Comparison of ENCODE assay signal across 8 cellular contexts in the genomic region with DNA sequence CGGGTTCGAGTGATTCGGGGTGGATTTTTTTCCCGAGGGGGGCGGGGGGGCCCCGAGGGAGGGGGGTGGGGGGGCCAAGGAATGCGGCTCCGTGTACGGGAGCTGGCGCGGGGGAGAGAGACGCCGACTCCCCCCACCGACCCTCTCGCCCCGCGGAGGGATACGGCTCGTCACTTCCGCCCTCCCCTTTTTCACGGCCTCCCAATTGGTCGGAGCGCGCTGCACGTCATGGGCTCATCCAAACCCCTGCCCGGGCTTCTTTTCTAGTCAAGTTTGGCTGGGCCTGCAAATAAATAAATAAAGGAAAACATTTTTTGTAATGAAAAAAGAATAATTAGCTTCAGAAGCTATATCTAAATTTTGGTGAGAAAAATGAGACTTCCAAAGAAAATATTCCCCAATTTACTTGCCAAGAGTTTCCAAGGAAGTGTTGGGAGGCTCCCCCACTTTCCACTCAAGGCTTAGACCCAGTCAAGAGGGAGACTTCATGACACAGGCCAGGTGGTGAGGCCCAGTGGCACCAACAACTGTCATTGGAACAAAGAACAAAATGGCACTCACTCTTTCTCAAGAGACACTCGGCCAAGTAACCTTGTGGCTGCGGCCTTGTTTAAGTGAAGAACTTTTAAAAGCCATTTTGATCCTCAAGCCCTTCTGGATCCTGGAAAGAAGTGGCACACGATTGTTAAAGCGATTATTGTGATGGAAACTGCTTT. TPM values are rescaled to one million over a fixed set of nuclear protein-coding genes. Genes with fewer than 3 reads are reported as not detected.
A peak's percentile ranks its signal among the peaks of the same experiment; 100 is the strongest.
DNase-seq lines count a peak whose midpoint lies in the region; ATAC-seq and TF ChIP-seq lines count a peak whose summit lies in the region.

A gene with protein sequence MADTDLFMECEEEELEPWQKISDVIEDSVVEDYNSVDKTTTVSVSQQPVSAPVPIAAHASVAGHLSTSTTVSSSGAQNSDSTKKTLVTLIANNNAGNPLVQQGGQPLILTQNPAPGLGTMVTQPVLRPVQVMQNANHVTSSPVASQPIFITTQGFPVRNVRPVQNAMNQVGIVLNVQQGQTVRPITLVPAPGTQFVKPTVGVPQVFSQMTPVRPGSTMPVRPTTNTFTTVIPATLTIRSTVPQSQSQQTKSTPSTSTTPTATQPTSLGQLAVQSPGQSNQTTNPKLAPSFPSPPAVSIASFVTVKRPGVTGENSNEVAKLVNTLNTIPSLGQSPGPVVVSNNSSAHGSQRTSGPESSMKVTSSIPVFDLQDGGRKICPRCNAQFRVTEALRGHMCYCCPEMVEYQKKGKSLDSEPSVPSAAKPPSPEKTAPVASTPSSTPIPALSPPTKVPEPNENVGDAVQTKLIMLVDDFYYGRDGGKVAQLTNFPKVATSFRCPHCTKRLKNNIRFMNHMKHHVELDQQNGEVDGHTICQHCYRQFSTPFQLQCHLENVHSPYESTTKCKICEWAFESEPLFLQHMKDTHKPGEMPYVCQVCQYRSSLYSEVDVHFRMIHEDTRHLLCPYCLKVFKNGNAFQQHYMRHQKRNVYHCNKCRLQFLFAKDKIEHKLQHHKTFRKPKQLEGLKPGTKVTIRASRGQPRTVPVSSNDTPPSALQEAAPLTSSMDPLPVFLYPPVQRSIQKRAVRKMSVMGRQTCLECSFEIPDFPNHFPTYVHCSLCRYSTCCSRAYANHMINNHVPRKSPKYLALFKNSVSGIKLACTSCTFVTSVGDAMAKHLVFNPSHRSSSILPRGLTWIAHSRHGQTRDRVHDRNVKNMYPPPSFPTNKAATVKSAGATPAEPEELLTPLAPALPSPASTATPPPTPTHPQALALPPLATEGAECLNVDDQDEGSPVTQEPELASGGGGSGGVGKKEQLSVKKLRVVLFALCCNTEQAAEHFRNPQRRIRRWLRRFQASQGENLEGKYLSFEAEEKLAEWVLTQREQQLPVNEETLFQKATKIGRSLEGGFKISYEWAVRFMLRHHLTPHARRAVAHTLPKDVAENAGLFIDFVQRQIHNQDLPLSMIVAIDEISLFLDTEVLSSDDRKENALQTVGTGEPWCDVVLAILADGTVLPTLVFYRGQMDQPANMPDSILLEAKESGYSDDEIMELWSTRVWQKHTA (N-terminal part only) (minus strand): TSS at position 164 of the 716 bp plus-strand sequence. CDS start 17,290 bp downstream, outside the sequence.

- H3K4me1 ChIP-seq in PC-3 (ENCODE audit: insufficient read depth, low read length) (peaks cover 12% of the 10 kb centered on the region), mononuclear cell (ENCODE audit: insufficient read depth, low read length) (peaks cover 29% of the 10 kb centered on the region)

- H3K79me2 ChIP-seq in PC-3 (ENCODE audit: low read length) = peaks cover 39% of the 10 kb centered on the region

- H3K27ac ChIP-seq in PC-3 (ENCODE audit: low read length) = peak within 1 kb of the TSS; percentile 79

- intact Hi-C loops in PC-3 (cut with micrococcal nuclease) = loop anchor here (1.0 to 2.0 kb wide), 2 partner anchors 14 to 81 kb away; a partner anchor contains a TSS

- peak within 1 kb of the TSS; percentile 99 for H3K4me2 ChIP-seq in PC-3 (ENCODE audit: low read length)

- no peaks in the 10 kb centered on the region for H4K20me1 ChIP-seq in PC-3 (ENCODE audit: low read length)

- ATAC-seq in GM21515 (IDR thresholded peaks at IDR 0.05; ENCODE audit: unreplicated experiment) (peak; percentile 59), PC-3 (peak; percentile 81)

- TSS peak; percentile 85 for BruUV-seq in PC-3 (replicated peaks; lab: Mats Ljungman, UMichigan)

- no peaks in the 10 kb centered on the region for H3K9me3 ChIP-seq in PC-3 (ENCODE audit: low read length)
- H3K9me3 ChIP-seq in mononuclear cell (ENCODE audit: low read depth, low read length) = no peaks in the 10 kb centered on the region

- POLR2A ChIA-PET in PC-3 (lab: Charles Lee; ENCODE audit: unreplicated experiment) = interaction anchor here (0.5 to 0.8 kb wide), 4 partner anchors 35 to 178 kb away, joined by 4 to 17 read pairs (median 7); no protein-coding TSS in a partner anchor

- CTCF ChIA-PET in PC-3 (lab: Charles Lee) = no interaction called here

- H3K27me3 ChIP-seq in PC-3 (ENCODE audit: low read length) (no peaks in the 10 kb centered on the region), mononuclear cell (ENCODE audit: insufficient read depth, low read length) (peaks cover 12% of the 10 kb centered on the region)

- H3K9ac ChIP-seq in PC-3 (ENCODE audit: low read length) = peak within 1 kb of the TSS; percentile 78

- H3F3A ChIP-seq in PC-3 (ENCODE audit: low read length, unreplicated experiment) = no peaks in the 10 kb centered on the region

- H3K9me2 ChIP-seq in PC-3 (replicated peaks; ENCODE audit: low read length) = no peaks in the 10 kb centered on the region

- no peaks in the 10 kb centered on the region for H3K36me3 ChIP-seq in PC-3 (ENCODE audit: low read depth, low read length)

- DNase-seq in COLO668 (lab: John Stamatoyannopoulos, UW; ENCODE audit: unreplicated experiment) (peak; percentile 97), PC-3 (peak; percentile 97), activated T-cell treated with anti-CD3 and anti-CD28 coated beads for 4 hours (peak; percentile 92), epithelial cell of esophagus (ENCODE audit: low read depth) (peak; percentile 95)
- peak; percentile 97 for DNase-seq in Jurkat, Clone E6-1 (ENCODE audit: low read depth, low spot score)
- DNase-seq in stimulated activated CD8-positive, alpha-beta memory T cell treated with anti-CD3 and anti-CD28 coated beads, Interleukin-2, amount 100 ng/mL, for 48 hours (ENCODE audit: low read depth in 2 of 2) = peak; percentile 88 to 93

- no peak for TF ChIP-seq CTCF in PC-3 (conservative IDR thresholded peaks at IDR 0.05; ENCODE audit: low read depth, low read length)
- no peak for TF ChIP-seq CTCF in epithelial cell of esophagus (IDR thresholded peaks at IDR 0.05; ENCODE audit: insufficient read depth, low read depth, low read length, missing control alignments)

- H2AFZ ChIP-seq in PC-3 (ENCODE audit: low read length) = peak within 1 kb of the TSS; percentile 90

- H3K4me3 ChIP-seq in Jurkat, Clone E6-1 (ENCODE audit: low read length) = peak within 1 kb of the TSS; percentile 90
- H3K4me3 ChIP-seq in PC-3 (ENCODE audit: low read length) (peak within 1 kb of the TSS; percentile 100), epithelial cell of esophagus (ENCODE audit: low read length) (peak within 1 kb of the TSS; percentile 79), mononuclear cell (ENCODE audit: low read length) (peak within 1 kb of the TSS; percentile 76)

RNA-seq across cellular contexts. Expression of the gene that starts here (rescaled TPM):
- 25.0 TPM for polyA plus RNA-seq in Jurkat, Clone E6-1 (2012; ENCODE audit: insufficient read depth, insufficient read length)
- total RNA-seq in PC-3 (2014; rRNA removed) (30.5 and 77.9 TPM in 2 replicates), mononuclear cell (48.0 TPM)

Comparison
In these comparisons a context has a peak if more than half of its experiments do, and no peak if none do; other contexts are left out.
1. Peak in every context shown above with its lines: DNase-seq, ATAC-seq, H3K4me3 ChIP-seq and H3K27ac ChIP-seq.